In genomic region chr12:31562594-31563328, GRCh38 we compare ENCODE assay signal across 22 cellular contexts.
"Had no signal": no experiment of that assay in that cellular context is flagged by ENCODE, and none has a peak within 500 bp of the region (broad histone marks: within the 10 kb centered on the region; RNA-seq: fewer than 3 reads in every experiment).

No MANE protein-coding gene starts in this region.

- DNase-seq: activated CD4-positive, alpha-beta memory T cell treated with anti-CD3 and anti-CD28 coated beads for 36 hours; activated CD4-positive, alpha-beta T cell treated with anti-CD3 and anti-CD28 coated beads for 4 hours; activated naive CD8-positive, alpha-beta T cell treated with anti-CD3 and anti-CD28 coated beads for 36 hours; activated T-cell treated with anti-CD3 and anti-CD28 coated beads for 4 hours; amniotic stem cell; effector CD8-positive, alpha-beta T cell; foreskin keratinocyte; left cardiac atrium; mesenchymal stem cell; naive thymus-derived CD8-positive, alpha-beta T cell; stimulated activated CD4-positive, alpha-beta T cell treated with anti-CD3 and anti-CD28 coated beads, Interleukin-4, amount 100 ng/mL, for 24 hours; upper lobe of right lung had no signal

- H3K36me3 ChIP-seq: neutrophil, thoracic aorta, upper lobe of right lung had no signal

- ATAC-seq: foreskin keratinocyte; left cardiac atrium; naive thymus-derived CD8-positive, alpha-beta T cell; sciatic nerve; stimulated activated effector memory CD8-positive, alpha-beta T cell treated with anti-CD3 and anti-CD28 coated beads, Interleukin-12 subunit alpha, Interleukin-12 subunit beta, amount 100 ng/mL, for 72 hours; upper lobe of right lung had no signal

- H3K27ac Mint-ChIP-seq: activated CD4-positive, alpha-beta memory T cell treated with anti-CD3 and anti-CD28 coated beads for 36 hours; activated naive CD8-positive, alpha-beta T cell treated with anti-CD3 and anti-CD28 coated beads for 36 hours; activated T-helper 1 cell treated with anti-CD3 and anti-CD28 coated beads, Interleukin-12 subunit alpha, Interleukin-12 subunit beta, Interleukin-2, Interleukin-4 antibody, amounts not matched to agents 30 ng/mL and 10 ng/mL and 1 ng/mL, durations not matched to agents 14 hours and 24 hours and 36 hours; dendritic cell treated with granulocyte-macrophage colony-stimulating factor and Interleukin-4, amounts not matched to agents 40 ng/mL and 50 ng/mL, for 4 days; naive thymus-derived CD8-positive, alpha-beta T cell; stimulated activated effector memory CD8-positive, alpha-beta T cell treated with anti-CD3 and anti-CD28 coated beads, Interleukin-12 subunit alpha, Interleukin-12 subunit beta, amount 100 ng/mL, for 72 hours had no signal

- FAIRE-seq: islet of Langerhans had no signal

- H3K27me3 ChIP-seq: foreskin keratinocyte, hepatocyte, neutrophil, upper lobe of right lung had no signal

- H3K36me3 Mint-ChIP-seq: activated CD4-positive, alpha-beta memory T cell treated with anti-CD3 and anti-CD28 coated beads for 36 hours; activated naive CD8-positive, alpha-beta T cell treated with anti-CD3 and anti-CD28 coated beads for 36 hours; naive thymus-derived CD8-positive, alpha-beta T cell; stimulated activated effector memory CD8-positive, alpha-beta T cell treated with anti-CD3 and anti-CD28 coated beads, Interleukin-12 subunit alpha, Interleukin-12 subunit beta, amount 100 ng/mL, for 72 hours had no signal

- H3K9me3 Mint-ChIP-seq: activated CD4-positive, alpha-beta memory T cell treated with anti-CD3 and anti-CD28 coated beads for 36 hours; activated naive CD8-positive, alpha-beta T cell treated with anti-CD3 and anti-CD28 coated beads for 36 hours; activated T-helper 1 cell treated with anti-CD3 and anti-CD28 coated beads, Interleukin-12 subunit alpha, Interleukin-12 subunit beta, Interleukin-2, Interleukin-4 antibody, amounts not matched to agents 30 ng/mL and 10 ng/mL and 1 ng/mL, durations not matched to agents 14 hours and 24 hours and 36 hours; dendritic cell treated with granulocyte-macrophage colony-stimulating factor and Interleukin-4, amounts not matched to agents 40 ng/mL and 50 ng/mL, for 4 days; naive thymus-derived CD8-positive, alpha-beta T cell; stimulated activated effector memory CD8-positive, alpha-beta T cell treated with anti-CD3 and anti-CD28 coated beads, Interleukin-12 subunit alpha, Interleukin-12 subunit beta, amount 100 ng/mL, for 72 hours had no signal

- H3K9me3 ChIP-seq: neutrophil, thoracic aorta, upper lobe of right lung had no signal

- H3K27ac ChIP-seq: foreskin keratinocyte, hepatocyte, neutrophil, parathyroid adenoma, thoracic aorta, upper lobe of right lung had no signal

- H3K27me3 Mint-ChIP-seq: dendritic cell treated with granulocyte-macrophage colony-stimulating factor and Interleukin-4, amounts not matched to agents 40 ng/mL and 50 ng/mL, for 4 days had no signal

- H3K4me1 ChIP-seq: foreskin keratinocyte, parathyroid adenoma, upper lobe of right lung had no signal

- H3K4me3 ChIP-seq: hepatocyte, smooth muscle cell, thoracic aorta, upper lobe of right lung had no signal

- H3K4me3 Mint-ChIP-seq: activated CD4-positive, alpha-beta memory T cell treated with anti-CD3 and anti-CD28 coated beads for 36 hours; activated naive CD8-positive, alpha-beta T cell treated with anti-CD3 and anti-CD28 coated beads for 36 hours; activated T-helper 1 cell treated with anti-CD3 and anti-CD28 coated beads, Interleukin-12 subunit alpha, Interleukin-12 subunit beta, Interleukin-2, Interleukin-4 antibody, amounts not matched to agents 30 ng/mL and 10 ng/mL and 1 ng/mL, durations not matched to agents 14 hours and 24 hours and 36 hours; dendritic cell treated with granulocyte-macrophage colony-stimulating factor and Interleukin-4, amounts not matched to agents 40 ng/mL and 50 ng/mL, for 4 days; naive thymus-derived CD8-positive, alpha-beta T cell; stimulated activated effector memory CD8-positive, alpha-beta T cell treated with anti-CD3 and anti-CD28 coated beads, Interleukin-12 subunit alpha, Interleukin-12 subunit beta, amount 100 ng/mL, for 72 hours had no signal

- H3K4me1 Mint-ChIP-seq: activated naive CD8-positive, alpha-beta T cell treated with anti-CD3 and anti-CD28 coated beads for 36 hours; stimulated activated effector memory CD8-positive, alpha-beta T cell treated with anti-CD3 and anti-CD28 coated beads, Interleukin-12 subunit alpha, Interleukin-12 subunit beta, amount 100 ng/mL, for 72 hours had no signal
